In genomic region chr1:29259802-29260441, GRCh38 we compare ENCODE assay signal across 8 cellular contexts. TPM values are rescaled to one million over a fixed set of nuclear protein-coding genes. Genes with fewer than 3 reads are reported as not detected.
DNase-seq lines count a peak whose midpoint lies in the region; ATAC-seq and TF ChIP-seq lines count a peak whose summit lies in the region.

No MANE protein-coding gene starts in this region.

- no peak overlapping the region for H3K9ac ChIP-seq in SK-N-SH

- no peak for TF ChIP-seq RAD21 in SK-N-SH (IDR thresholded peaks at IDR 0.05; ENCODE audit: low read length)

- H3K4me2 ChIP-seq in SK-N-SH: 0 out of 2 replicates have a peak overlapping the region, but pooled peaks have one; percentile 28

- peaks cover 57% of the 10 kb centered on the region for H3K27me3 Mint-ChIP-seq in stimulated activated memory B cell treated with anti-CD40 and anti-IgM and Interleukin-4, amounts not matched to agents 10 μg/mL and 1 μg/mL and 100 μg/mL, for 72 hours

- no peaks in the 10 kb centered on the region for H3K9me2 ChIP-seq in SK-N-SH

- TF ChIP-seq EP300 in SK-N-SH (IDR thresholded peaks at IDR 0.05; ENCODE audit: borderline replicate concordance in 1 of 2, low read depth in 1 of 2, low read length in 1 of 2): no peak

- H3K27ac ChIP-seq in SK-N-SH (ENCODE audit: low read depth in 2 of 2, low read length in 1 of 2) (no peak overlapping the region), right lobe of liver (no peak overlapping the region)

- CTCF ChIA-PET in SK-N-SH (lab: Yijun Ruan, JAX): interaction anchor here (1.5 to 2.1 kb wide), 2 partner anchors 11 to 22 kb away, joined by 3 to 6 read pairs; no protein-coding TSS in a partner anchor

- TF ChIP-seq POLR2A in right lobe of liver (IDR thresholded peaks at IDR 0.05): no peak

- WGBS in SK-N-SH (ENCODE audit: low lambda C conversion rate): 49% methylated on average over 12 of the region's 56 CpGs
- 15% methylated on average over 21 of the region's 56 CpGs for WGBS in right lobe of liver (ENCODE audit: insufficient coverage, low coverage, low lambda C conversion rate, missing lambda C conversion rate)

- no peaks in the 10 kb centered on the region for H3K9me3 Mint-ChIP-seq in stimulated activated memory B cell treated with anti-CD40 and anti-IgM and Interleukin-4, amounts not matched to agents 10 μg/mL and 1 μg/mL and 100 μg/mL, for 72 hours

- no peaks in the 10 kb centered on the region for H3K9me3 ChIP-seq in SK-N-SH
- H3K9me3 ChIP-seq in right lobe of liver: no peaks in the 10 kb centered on the region

- H3K4me3 ChIP-seq in SK-N-SH (ENCODE audit: low read depth in 2 of 2, low read length in 1 of 2): peak overlapping the region in 1 of 2 experiments; percentile 23; a peak in 2 of 4 replicates
- peak overlapping the region; percentile 54 for H3K4me3 ChIP-seq in choroid plexus epithelial cell (ENCODE audit: low read depth, low read length)
- peak overlapping the region; percentile 48 to 58 (median 56) for H3K4me3 ChIP-seq in right lobe of liver

- H3K79me2 ChIP-seq in SK-N-SH (ENCODE audit: insufficient read depth): no peaks in the 10 kb centered on the region

- peaks cover 18 to 26% of the 10 kb centered on the region in 2 experiments; a peak in 2 of 4 replicates for H3K4me1 ChIP-seq in SK-N-SH (ENCODE audit: control insufficient read depth in 1 of 2, insufficient read depth in 2 of 2, low read depth in 1 of 2, low read length in 1 of 2)
- peaks cover 0 to 18% (median 12%) of the 10 kb centered on the region in 4 donors for H3K4me1 ChIP-seq in right lobe of liver

- intact Hi-C loops in right lobe of liver (cut with DNase I): no loop called here

- H3K36me3 Mint-ChIP-seq in stimulated activated memory B cell treated with anti-CD40 and anti-IgM and Interleukin-4, amounts not matched to agents 10 μg/mL and 1 μg/mL and 100 μg/mL, for 72 hours: no peaks in the 10 kb centered on the region

- H3K36me3 ChIP-seq in SK-N-SH (replicated peaks in 1 of 2; ENCODE audit: control insufficient read depth in 1 of 2, insufficient read depth in 2 of 2, low read length in 1 of 2) (no peaks in the 10 kb centered on the region), right lobe of liver (no peaks in the 10 kb centered on the region)

- DNase-seq in DMS53 treated with DMSO at 0.1 percent for 48 hours (lab: John Stamatoyannopoulos, UW; ENCODE audit: unreplicated experiment): peak; percentile 2
- DNase-seq in SK-N-SH: peak; percentile 91
- peak; percentile 31 for DNase-seq in choroid plexus epithelial cell (ENCODE audit: low read depth)
- DNase-seq in right lobe of liver: peak; percentile 68 to 77 (median 76)
- DNase-seq in GOT3 (lab: John Stamatoyannopoulos, UW): no peak

- ATAC-seq in right lobe of liver: peak; percentile 60 to 78 (median 69)
- peak; percentile 66 for ATAC-seq in stimulated activated memory B cell treated with anti-CD40 and anti-IgM and Interleukin-4, amounts not matched to agents 10 μg/mL and 1 μg/mL and 100 μg/mL, for 72 hours
- ATAC-seq in HG03439 (IDR thresholded peaks at IDR 0.05; ENCODE audit: unreplicated experiment): no peak
- no peak for ATAC-seq in GM19455 (IDR thresholded peaks at IDR 0.05; ENCODE audit: unreplicated experiment)

- H3F3A ChIP-seq in SK-N-SH (replicated peaks; ENCODE audit: insufficient read depth): no peaks in the 10 kb centered on the region

- no peaks in the 10 kb centered on the region for H4K20me1 ChIP-seq in SK-N-SH (ENCODE audit: insufficient read depth)

- no peaks in the 10 kb centered on the region for H3K27me3 ChIP-seq in SK-N-SH (ENCODE audit: insufficient read depth)
- H3K27me3 ChIP-seq in right lobe of liver: no peaks in the 10 kb centered on the region

- H2AFZ ChIP-seq in SK-N-SH (ENCODE audit: low read depth): no peak overlapping the region

- POLR2A ChIA-PET in SK-N-SH (lab: Yijun Ruan, JAX): interaction anchor here (0.8 kb wide), 1 partner anchor 9 kb away, joined by 3 read pairs; no protein-coding TSS in a partner anchor

- H3K4me3 Mint-ChIP-seq in stimulated activated memory B cell treated with anti-CD40 and anti-IgM and Interleukin-4, amounts not matched to agents 10 μg/mL and 1 μg/mL and 100 μg/mL, for 72 hours: peak overlapping the region; percentile 76

- H3K4me1 Mint-ChIP-seq in stimulated activated memory B cell treated with anti-CD40 and anti-IgM and Interleukin-4, amounts not matched to agents 10 μg/mL and 1 μg/mL and 100 μg/mL, for 72 hours: peaks cover 9% of the 10 kb centered on the region

- no peak overlapping the region for H3K27ac Mint-ChIP-seq in stimulated activated memory B cell treated with anti-CD40 and anti-IgM and Interleukin-4, amounts not matched to agents 10 μg/mL and 1 μg/mL and 100 μg/mL, for 72 hours

- TF ChIP-seq CTCF in SK-N-SH (IDR thresholded peaks at IDR 0.05) (no peak), choroid plexus epithelial cell (conservative IDR thresholded peaks at IDR 0.05; ENCODE audit: low read depth, low read length) (no peak), right lobe of liver (IDR thresholded peaks at IDR 0.05) (no peak)

TF ChIP-seq in SK-N-SH, 30 proteins besides CTCF, POLR2A, EP300 and RAD21:
- TF ChIP-seq CHD2 (IDR thresholded peaks at IDR 0.05; ENCODE audit: low read length, partially characterized antibody) (no peak), RXRA (IDR thresholded peaks at IDR 0.05; ENCODE audit: borderline replicate concordance, low read depth) (no peak), TEAD4 (IDR thresholded peaks at IDR 0.05; ENCODE audit: borderline replicate concordance, insufficient read depth) (no peak), ZBTB33 (IDR thresholded peaks at IDR 0.05; ENCODE audit: borderline replicate concordance, low read depth) (no peak), YY1 (IDR thresholded peaks at IDR 0.05; ENCODE audit: low read depth) (no peak), FOXJ3 (CRISPR knock-in tag; IDR thresholded peaks at IDR 0.05) (no peak), USF1 (IDR thresholded peaks at IDR 0.05; ENCODE audit: borderline replicate concordance, low read depth) (no peak), FOSL2 (IDR thresholded peaks at IDR 0.05; ENCODE audit: borderline replicate concordance, low read depth) (no peak), MEF2A (IDR thresholded peaks at IDR 0.05; ENCODE audit: borderline replicate concordance, low read depth) (no peak), ELF1 (IDR thresholded peaks at IDR 0.05) (no peak), RFX5 (IDR thresholded peaks at IDR 0.05; ENCODE audit: low read length) (no peak), MXI1 (IDR thresholded peaks at IDR 0.05; ENCODE audit: low read depth, low read length) (no peak)
TF ChIP-seq in SK-N-SH: peak in this region for 0.

RNA-seq across cellular contexts. Expression of gene PTPRU, which starts 23.6 kb away (rescaled TPM):
- polyA plus RNA-seq in SK-N-SH (2012; rRNA removed): 2.9 and 3.5 TPM in 2 replicates
- polyA plus RNA-seq in SK-N-SH (2012; cell fraction: cytosol; rRNA removed): 1.5 and 2.9 TPM in 2 replicates
- 6.8 and 12.6 TPM in 2 replicates for polyA plus RNA-seq in SK-N-SH (2012; cell fraction: nucleus; rRNA removed)
- total RNA-seq in right lobe of liver: 10 to 100 TPM in 4 of 6 experiments, 1 to 10 TPM in 2; 4.8 to 22.3 (median 14.5) TPM

RNA-seq across cellular contexts. Expression of gene MECR, which starts 29.2 kb away (rescaled TPM):
- 38.3 and 38.7 TPM in 2 replicates for polyA plus RNA-seq in SK-N-SH (2012; rRNA removed)
- 28.6 and 32.9 TPM in 2 replicates for polyA plus RNA-seq in SK-N-SH (2012; cell fraction: cytosol; rRNA removed)
- polyA plus RNA-seq in SK-N-SH (2012; cell fraction: nucleus; rRNA removed): 48.3 and 55.4 TPM in 2 replicates
- 10 to 100 TPM; 13.1 to 22.1 (median 15.7) TPM for total RNA-seq in right lobe of liver

Comparison
In these comparisons a context has a peak if more than half of its experiments do, and no peak if none do; other contexts are left out.
1. ATAC-seq: peak in right lobe of liver (4 of 4) and stimulated activated memory B cell treated with anti-CD40 and anti-IgM and Interleukin-4, amounts not matched to agents 10 μg/mL and 1 μg/mL and 100 μg/mL, for 72 hours (single experiment); none in HG03439 (single experiment) and GM19455 (single experiment).